20 cellular contexts compared by ENCODE assay signal in the genomic region with DNA sequence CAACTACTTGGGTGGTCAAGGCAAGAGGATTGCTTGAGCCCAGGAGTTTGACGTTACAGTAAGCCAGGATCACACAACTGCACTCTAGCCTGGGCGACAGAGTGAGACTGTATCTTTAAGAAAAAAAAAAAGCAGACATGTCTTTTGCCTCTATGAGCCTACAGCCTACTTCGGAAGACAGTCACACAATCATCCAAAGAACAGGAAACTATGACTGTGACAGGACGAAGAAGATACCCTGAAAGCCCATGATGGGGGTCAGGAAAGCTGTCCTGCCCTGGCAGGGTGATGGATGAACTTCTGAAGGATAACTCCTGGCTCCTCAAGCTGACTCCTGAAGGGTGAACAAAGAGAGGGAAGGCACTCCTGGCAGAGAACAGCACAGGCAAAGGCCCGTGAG.
DNase-seq lines count a peak whose midpoint lies in the region; ATAC-seq and TF ChIP-seq lines count a peak whose summit lies in the region.
"Had no signal": no experiment of that assay in that cellular context is flagged by ENCODE, and none has a peak within 500 bp of the region (broad histone marks: within the 10 kb centered on the region; RNA-seq: fewer than 3 reads in every experiment).

No MANE protein-coding gene starts in this region.

- H3K27me3 ChIP-seq in stomach, result no peaks in the 10 kb centered on the region
- H3K27me3 ChIP-seq: SJSA1 had no signal

- 53 to 74% (median 65%) methylated on average over 4 to 5 of the region's 5 CpGs for WGBS in stomach, 5 donors

- H3K4me3 ChIP-seq in stomach, result no peak overlapping the region
- H3K4me3 ChIP-seq: GM12878, SJSA1 had no signal

- H3K36me3 ChIP-seq in KOPT-K1 (ENCODE audit: insufficient read depth, low read length) (no peaks in the 10 kb centered on the region), stomach (no peaks in the 10 kb centered on the region)
- H3K36me3 ChIP-seq: SJSA1 had no signal

- peaks cover 3 to 38% (median 19%) of the 10 kb centered on the region in 4 donors for H3K4me1 ChIP-seq in stomach

- no peak for ATAC-seq in GM19452 (IDR thresholded peaks at IDR 0.05; ENCODE audit: unreplicated experiment)
- ATAC-seq: GM12878, Panc1 had no signal

- peak overlapping the region; percentile 48 for H3K4me3 Mint-ChIP-seq in nephron progenitor cell
- H3K4me3 Mint-ChIP-seq: CD14-positive monocyte; T-helper 1 cell treated with Interleukin-12 subunit alpha and Interleukin-12 subunit beta and Interleukin-4 antibody, amounts not matched to agents 30 μg/mL and 1 μg/mL, for 36 hours had no signal

- H3K27ac ChIP-seq in KOPT-K1 (ENCODE audit: low read depth, low read length, poor library complexity, severe bottlenecking) (peak overlapping the region; percentile 45), stomach (no peak overlapping the region)
- H3K27ac ChIP-seq: SJSA1 had no signal

- intact Hi-C loops in stomach (cut with DNase I; ENCODE audit: low total_unique reads), result no loop called here

- TF ChIP-seq EP300 in stomach (IDR thresholded peaks at IDR 0.05), result no peak

- DNase-seq in DMS53 (lab: John Stamatoyannopoulos, UW) (peak; percentile 20), DMS53 treated with DMSO at 0.1 percent for 48 hours (lab: John Stamatoyannopoulos, UW; ENCODE audit: unreplicated experiment) (no peak), ecto neural progenitor cell (ENCODE audit: low spot score) (peak; percentile 29), nephron progenitor cell (no peak), NCI-H1048 (lab: John Stamatoyannopoulos, UW) (no peak), stomach (no peak)
- DNase-seq: AML-193, DMS79 treated with DMSO at 0.1 percent for 48 hours, HCEC 1CT, IMR-90, Kasumi-1, NCI-H187, NCI-H748 treated with DMSO at 0.1 percent for 48 hours had no signal

- H3K9me3 Mint-ChIP-seq in nephron progenitor cell, result no peaks in the 10 kb centered on the region
- H3K9me3 Mint-ChIP-seq: CD14-positive monocyte; T-helper 1 cell treated with Interleukin-12 subunit alpha and Interleukin-12 subunit beta and Interleukin-4 antibody, amounts not matched to agents 30 μg/mL and 1 μg/mL, for 36 hours had no signal

- TF ChIP-seq CTCF in nephron progenitor cell (IDR thresholded peaks at IDR 0.05) (no peak), stomach (IDR thresholded peaks at IDR 0.05) (no peak)

- H3K9me3 ChIP-seq in KOPT-K1 (ENCODE audit: insufficient read depth, low read length, poor library complexity, severe bottlenecking) (no peaks in the 10 kb centered on the region), stomach (no peaks in the 10 kb centered on the region)
- H3K9me3 ChIP-seq: SJSA1 had no signal

- H3K27me3 Mint-ChIP-seq in nephron progenitor cell (ENCODE audit: low read depth, poor library complexity), result peaks cover 3% of the 10 kb centered on the region

- H3K36me3 Mint-ChIP-seq in nephron progenitor cell (ENCODE audit: low read depth), result no peaks in the 10 kb centered on the region
- H3K36me3 Mint-ChIP-seq: CD14-positive monocyte had no signal

- H3K27ac Mint-ChIP-seq in nephron progenitor cell, result peak overlapping the region; percentile 87
- H3K27ac Mint-ChIP-seq: CD14-positive monocyte; T-helper 1 cell treated with Interleukin-12 subunit alpha and Interleukin-12 subunit beta and Interleukin-4 antibody, amounts not matched to agents 30 μg/mL and 1 μg/mL, for 36 hours had no signal

- peaks cover 94% of the 10 kb centered on the region for H3K4me1 Mint-ChIP-seq in nephron progenitor cell
- H3K4me1 Mint-ChIP-seq: CD14-positive monocyte had no signal

- no peak for TF ChIP-seq POLR2A in stomach (IDR thresholded peaks at IDR 0.05)

Comparison
In these comparisons a context has a peak if more than half of its experiments do, and no peak if none do; other contexts are left out.
1. DNase-seq: peak in DMS53 (single experiment) and ecto neural progenitor cell (single experiment); none in DMS53 treated with DMSO at 0.1 percent for 48 hours (single experiment), nephron progenitor cell (single experiment), NCI-H1048 (single experiment) and stomach (single experiment).